In genomic region chr20:10565191-10565921, GRCh38 we compare ENCODE assay signal across 1 cellular context.
TF ChIP-seq lines count a peak whose summit lies in the region.

No MANE protein-coding gene starts in this region.

TF ChIP-seq in HepG2, 621 proteins besides CTCF, POLR2A, EP300 and RAD21 (continued from another document):
- TF ChIP-seq GRHL1 (CRISPR knock-in tag; conservative IDR thresholded peaks at IDR 0.05): no peak
- no peak for TF ChIP-seq ZNF577 (CRISPR knock-in tag; IDR thresholded peaks at IDR 0.05; ENCODE audit: borderline replicate concordance, low read depth)
- TF ChIP-seq, protein P1, sequence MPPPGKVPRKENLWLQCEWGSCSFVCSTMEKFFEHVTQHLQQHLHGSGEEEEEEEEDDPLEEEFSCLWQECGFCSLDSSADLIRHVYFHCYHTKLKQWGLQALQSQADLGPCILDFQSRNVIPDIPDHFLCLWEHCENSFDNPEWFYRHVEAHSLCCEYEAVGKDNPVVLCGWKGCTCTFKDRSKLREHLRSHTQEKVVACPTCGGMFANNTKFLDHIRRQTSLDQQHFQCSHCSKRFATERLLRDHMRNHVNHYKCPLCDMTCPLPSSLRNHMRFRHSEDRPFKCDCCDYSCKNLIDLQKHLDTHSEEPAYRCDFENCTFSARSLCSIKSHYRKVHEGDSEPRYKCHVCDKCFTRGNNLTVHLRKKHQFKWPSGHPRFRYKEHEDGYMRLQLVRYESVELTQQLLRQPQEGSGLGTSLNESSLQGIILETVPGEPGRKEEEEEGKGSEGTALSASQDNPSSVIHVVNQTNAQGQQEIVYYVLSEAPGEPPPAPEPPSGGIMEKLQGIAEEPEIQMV (CRISPR knock-in tag; IDR thresholded peaks at IDR 0.05; ENCODE audit: low read depth): peak; percentile 68; the same call in 1 of the 2 replicates
- TF ChIP-seq ZMYM3 (CRISPR knock-in tag; IDR thresholded peaks at IDR 0.05): peak; percentile 72
- peak; percentile 44; the same call in 1 of the 2 replicates for TF ChIP-seq SKIL (CRISPR knock-in tag; IDR thresholded peaks at IDR 0.05; ENCODE audit: borderline replicate concordance)
- no peak for TF ChIP-seq HOXA5 (CRISPR knock-in tag; IDR thresholded peaks at IDR 0.05)
- TF ChIP-seq SMARCC2 (IDR thresholded peaks at IDR 0.05): no peak; the same call in none of the 2 replicates
- TF ChIP-seq GTF3A (CRISPR knock-in tag; conservative IDR thresholded peaks at IDR 0.05): 0 out of 2 replicates have a peak, but pooled peaks have one; percentile 68
- TF ChIP-seq ZFP36 (IDR thresholded peaks at IDR 0.05; ENCODE audit: borderline replicate concordance, low read depth, low read length, partially characterized antibody): no peak
- TF ChIP-seq TEAD3 (CRISPR knock-in tag; optimal IDR thresholded peaks at IDR 0.05; ENCODE audit: borderline replicate concordance): peak; percentile 91
- TF ChIP-seq ZNF589 (CRISPR knock-in tag; conservative IDR thresholded peaks at IDR 0.05): no peak
- peak; percentile 86 for TF ChIP-seq KDM3A (CRISPR knock-in tag; IDR thresholded peaks at IDR 0.05; ENCODE audit: low read depth)
- no peak for TF ChIP-seq ZNF460 (CRISPR knock-in tag; IDR thresholded peaks at IDR 0.05; ENCODE audit: borderline replicate concordance)
- TF ChIP-seq ZNF605 (CRISPR knock-in tag; IDR thresholded peaks at IDR 0.05): peak; percentile 88
- no peak for TF ChIP-seq NAIF1 (CRISPR knock-in tag; IDR thresholded peaks at IDR 0.05; ENCODE audit: borderline replicate concordance)
- TF ChIP-seq ZNF235 (CRISPR knock-in tag; IDR thresholded peaks at IDR 0.05; ENCODE audit: borderline replicate concordance): no peak
- TF ChIP-seq ZNF749 (CRISPR knock-in tag; IDR thresholded peaks at IDR 0.05; ENCODE audit: borderline replicate concordance): no peak
- TF ChIP-seq HNF4G (IDR thresholded peaks at IDR 0.05; ENCODE audit: borderline replicate concordance, low read depth, low read length): peak; percentile 99
- TF ChIP-seq HNF4G (CRISPR knock-in tag; IDR thresholded peaks at IDR 0.05; ENCODE audit: borderline replicate concordance, low read depth): peak; percentile 89; the same call in 1 of the 2 replicates
- TF ChIP-seq NONO (IDR thresholded peaks at IDR 0.05): no peak
- peak; percentile 55 for TF ChIP-seq NONO (CRISPR knock-in tag; conservative IDR thresholded peaks at IDR 0.05)
- TF ChIP-seq FOXO1 (CRISPR knock-in tag; IDR thresholded peaks at IDR 0.05): peak; percentile 98
- TF ChIP-seq, protein P2, sequence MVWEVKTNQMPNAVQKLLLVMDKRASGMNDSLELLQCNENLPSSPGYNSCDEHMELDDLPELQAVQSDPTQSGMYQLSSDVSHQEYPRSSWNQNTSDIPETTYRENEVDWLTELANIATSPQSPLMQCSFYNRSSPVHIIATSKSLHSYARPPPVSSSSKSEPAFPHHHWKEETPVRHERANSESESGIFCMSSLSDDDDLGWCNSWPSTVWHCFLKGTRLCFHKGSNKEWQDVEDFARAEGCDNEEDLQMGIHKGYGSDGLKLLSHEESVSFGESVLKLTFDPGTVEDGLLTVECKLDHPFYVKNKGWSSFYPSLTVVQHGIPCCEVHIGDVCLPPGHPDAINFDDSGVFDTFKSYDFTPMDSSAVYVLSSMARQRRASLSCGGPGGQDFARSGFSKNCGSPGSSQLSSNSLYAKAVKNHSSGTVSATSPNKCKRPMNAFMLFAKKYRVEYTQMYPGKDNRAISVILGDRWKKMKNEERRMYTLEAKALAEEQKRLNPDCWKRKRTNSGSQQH (CRISPR knock-in tag; IDR thresholded peaks at IDR 0.05; ENCODE audit: low read depth): peak; percentile 75; the same call in 1 of the 2 replicates
- no peak for TF ChIP-seq ZNF10 (CRISPR knock-in tag; IDR thresholded peaks at IDR 0.05; ENCODE audit: borderline replicate concordance, low read depth)
- no peak for TF ChIP-seq CREB1 (IDR thresholded peaks at IDR 0.05)
- no peak for TF ChIP-seq CREB1 (CRISPR knock-in tag; IDR thresholded peaks at IDR 0.05)
- TF ChIP-seq CEBPG (CRISPR knock-in tag; IDR thresholded peaks at IDR 0.05): peak; percentile 99
- TF ChIP-seq, protein P3, sequence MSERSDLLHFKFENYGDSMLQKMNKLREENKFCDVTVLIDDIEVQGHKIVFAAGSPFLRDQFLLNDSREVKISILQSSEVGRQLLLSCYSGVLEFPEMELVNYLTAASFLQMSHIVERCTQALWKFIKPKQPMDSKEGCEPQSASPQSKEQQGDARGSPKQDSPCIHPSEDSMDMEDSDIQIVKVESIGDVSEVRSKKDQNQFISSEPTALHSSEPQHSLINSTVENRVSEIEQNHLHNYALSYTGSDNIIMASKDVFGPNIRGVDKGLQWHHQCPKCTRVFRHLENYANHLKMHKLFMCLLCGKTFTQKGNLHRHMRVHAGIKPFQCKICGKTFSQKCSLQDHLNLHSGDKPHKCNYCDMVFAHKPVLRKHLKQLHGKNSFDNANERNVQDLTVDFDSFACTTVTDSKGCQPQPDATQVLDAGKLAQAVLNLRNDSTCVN (CRISPR knock-in tag; IDR thresholded peaks at IDR 0.05; ENCODE audit: borderline replicate concordance): 0 out of 2 replicates have a peak, but pooled peaks have one; percentile 56
- TF ChIP-seq TARDBP (CRISPR knock-in tag; IDR thresholded peaks at IDR 0.05): peak; percentile 70; the same call in 1 of the 2 replicates
- TF ChIP-seq SRSF1 (optimal IDR thresholded peaks at IDR 0.05; ENCODE audit: low read depth, low read length): no peak
- TF ChIP-seq ATF1 (CRISPR knock-in tag; IDR thresholded peaks at IDR 0.05): no peak
- no peak for TF ChIP-seq EEA1 (CRISPR knock-in tag; IDR thresholded peaks at IDR 0.05; ENCODE audit: borderline replicate concordance)
- TF ChIP-seq BATF2 (CRISPR knock-in tag; IDR thresholded peaks at IDR 0.05): no peak
- TF ChIP-seq ZSCAN22 (CRISPR knock-in tag; IDR thresholded peaks at IDR 0.05): no peak
- peak; percentile 92 for TF ChIP-seq TBX2 (CRISPR knock-in tag; IDR thresholded peaks at IDR 0.05; ENCODE audit: borderline replicate concordance)
- TF ChIP-seq KLF6 (CRISPR knock-in tag; IDR thresholded peaks at IDR 0.05): peak; percentile 82; the same call in 1 of the 2 replicates
- TF ChIP-seq FOXM1 (CRISPR knock-in tag; IDR thresholded peaks at IDR 0.05): no peak
- TF ChIP-seq ARNTL (CRISPR knock-in tag; IDR thresholded peaks at IDR 0.05): peak; percentile 74
- TF ChIP-seq FOXK2 (IDR thresholded peaks at IDR 0.05): peak; percentile 93
- TF ChIP-seq ZKSCAN8 (CRISPR knock-in tag; IDR thresholded peaks at IDR 0.05; ENCODE audit: borderline replicate concordance): peak; percentile 96
- no peak for TF ChIP-seq SP1 (IDR thresholded peaks at IDR 0.05)
- no peak; the same call in 1 of the 2 replicates for TF ChIP-seq SP1 (CRISPR knock-in tag; IDR thresholded peaks at IDR 0.05)
- TF ChIP-seq ZNF562 (CRISPR knock-in tag; IDR thresholded peaks at IDR 0.05; ENCODE audit: borderline replicate concordance): no peak
- TF ChIP-seq, protein P4, sequence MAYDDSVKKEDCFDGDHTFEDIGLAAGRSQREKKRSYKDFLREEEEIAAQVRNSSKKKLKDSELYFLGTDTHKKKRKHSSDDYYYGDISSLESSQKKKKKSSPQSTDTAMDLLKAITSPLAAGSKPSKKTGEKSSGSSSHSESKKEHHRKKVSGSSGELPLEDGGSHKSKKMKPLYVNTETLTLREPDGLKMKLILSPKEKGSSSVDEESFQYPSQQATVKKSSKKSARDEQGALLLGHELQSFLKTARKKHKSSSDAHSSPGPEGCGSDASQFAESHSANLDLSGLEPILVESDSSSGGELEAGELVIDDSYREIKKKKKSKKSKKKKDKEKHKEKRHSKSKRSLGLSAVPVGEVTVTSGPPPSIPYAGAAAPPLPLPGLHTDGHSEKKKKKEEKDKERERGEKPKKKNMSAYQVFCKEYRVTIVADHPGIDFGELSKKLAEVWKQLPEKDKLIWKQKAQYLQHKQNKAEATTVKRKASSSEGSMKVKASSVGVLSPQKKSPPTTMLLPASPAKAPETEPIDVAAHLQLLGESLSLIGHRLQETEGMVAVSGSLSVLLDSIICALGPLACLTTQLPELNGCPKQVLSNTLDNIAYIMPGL (CRISPR knock-in tag; IDR thresholded peaks at IDR 0.05; ENCODE audit: borderline replicate concordance in 1 of 2, low read depth in 1 of 2): peak in 1 of 2 experiments; percentile 79; a peak in 2 of 4 replicates
- no peak for TF ChIP-seq ZNF432 (CRISPR knock-in tag; IDR thresholded peaks at IDR 0.05; ENCODE audit: borderline replicate concordance)
- TF ChIP-seq JUND (CRISPR knock-in tag; IDR thresholded peaks at IDR 0.05): peak; percentile 60; the same call in 1 of the 2 replicates
- TF ChIP-seq GPN1 (CRISPR knock-in tag; IDR thresholded peaks at IDR 0.05; ENCODE audit: borderline replicate concordance): no peak
- no peak for TF ChIP-seq ZNF512 (CRISPR knock-in tag; IDR thresholded peaks at IDR 0.05)
- no peak for TF ChIP-seq POLR2AphosphoS2 (IDR thresholded peaks at IDR 0.05; ENCODE audit: low read depth, low read length)
